Comparison of ENCODE assay signal across 8 cellular contexts in the genomic region with DNA sequence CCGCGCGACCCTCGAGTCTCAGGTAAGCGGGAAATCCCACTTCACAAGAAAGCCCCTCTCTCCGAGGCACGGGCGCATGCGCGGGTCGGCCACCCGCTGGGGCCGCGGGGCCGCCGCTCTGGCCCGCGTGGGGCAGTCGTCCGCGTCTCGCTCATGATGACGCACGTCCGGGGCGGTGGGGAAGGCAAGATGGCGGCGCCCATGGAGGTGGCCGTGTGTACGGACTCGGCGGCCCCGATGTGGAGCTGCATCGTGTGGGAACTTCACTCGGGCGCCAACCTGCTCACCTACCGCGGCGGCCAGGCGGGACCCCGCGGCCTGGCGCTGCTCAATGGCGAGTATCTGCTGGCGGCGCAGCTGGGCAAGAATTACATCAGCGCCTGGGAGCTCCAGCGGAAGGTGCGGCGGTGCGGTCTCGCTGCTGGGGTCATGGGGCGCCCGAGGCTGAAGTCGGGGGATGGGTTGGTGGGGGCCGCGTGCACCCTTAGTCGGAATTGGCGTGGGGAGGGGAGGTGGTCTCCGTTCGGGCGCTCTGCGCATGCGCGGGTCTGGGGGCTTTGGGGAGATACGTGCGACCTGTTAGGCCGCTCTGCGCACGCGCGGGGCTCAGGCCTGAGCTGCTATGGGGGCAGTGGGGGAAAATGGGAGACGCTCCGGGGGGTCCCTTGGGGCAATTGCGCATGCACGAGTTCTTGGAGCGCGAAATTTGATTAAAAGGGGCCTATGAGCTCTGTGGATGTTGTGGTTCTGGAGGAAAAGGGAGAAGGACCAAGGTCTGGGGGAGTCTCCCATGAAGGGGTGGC. TPM values are rescaled to one million over a fixed set of nuclear protein-coding genes. Genes with fewer than 3 reads are reported as not detected.
DNase-seq lines count a peak whose midpoint lies in the region; ATAC-seq and TF ChIP-seq lines count a peak whose summit lies in the region.

A gene with protein sequence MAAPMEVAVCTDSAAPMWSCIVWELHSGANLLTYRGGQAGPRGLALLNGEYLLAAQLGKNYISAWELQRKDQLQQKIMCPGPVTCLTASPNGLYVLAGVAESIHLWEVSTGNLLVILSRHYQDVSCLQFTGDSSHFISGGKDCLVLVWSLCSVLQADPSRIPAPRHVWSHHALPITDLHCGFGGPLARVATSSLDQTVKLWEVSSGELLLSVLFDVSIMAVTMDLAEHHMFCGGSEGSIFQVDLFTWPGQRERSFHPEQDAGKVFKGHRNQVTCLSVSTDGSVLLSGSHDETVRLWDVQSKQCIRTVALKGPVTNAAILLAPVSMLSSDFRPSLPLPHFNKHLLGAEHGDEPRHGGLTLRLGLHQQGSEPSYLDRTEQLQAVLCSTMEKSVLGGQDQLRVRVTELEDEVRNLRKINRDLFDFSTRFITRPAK (plus strand): TSS at position 181 of the 803 bp plus-strand sequence. CDS start 9 bp downstream, at position 190.

- intact Hi-C loops in CD4-positive, alpha-beta memory T cell (cut with micrococcal nuclease), result loop anchor here (1.0 to 5.0 kb wide), 6 partner anchors 12 to 214 kb away; a partner anchor contains a TSS
- intact Hi-C loops in IMR-90 (cut with micrococcal nuclease), result loop anchor here (5.0 kb wide), 2 partner anchors 117 to 207 kb away; no protein-coding TSS in a partner anchor
- intact Hi-C loops in PC-3 (cut with micrococcal nuclease), result no loop called here

- H3K27ac Mint-ChIP-seq in CD4-positive, alpha-beta memory T cell, result peak within 1 kb of the TSS; percentile 84 to 96 (median 90)

- peaks cover 14% of the 10 kb centered on the region for H3K79me2 ChIP-seq in PC-3 (ENCODE audit: low read length)

- CTCF ChIA-PET in CD4-positive, alpha-beta memory T cell (lab: Charles Lee; ENCODE audit: partially characterized antibody), result interaction anchor here (0.6 to 6.5 kb wide), 25 partner anchors 8 to 256 kb away, joined by 3 to 118 read pairs (median 3); a partner anchor contains a TSS
- CTCF ChIA-PET in IMR-90 (lab: Yijun Ruan, JAX) (interaction anchor here (0.6 to 1.5 kb wide), 3 partner anchors 46 to 61 kb away, joined by 3 to 9 read pairs (median 4); no protein-coding TSS in a partner anchor), PC-3 (lab: Charles Lee) (interaction anchor here (0.6 to 0.8 kb wide), 3 partner anchors 22 to 75 kb away, joined by 3 to 4 read pairs (median 3); no protein-coding TSS in a partner anchor)

- H4K5ac ChIP-seq in IMR-90 (ENCODE audit: low read depth, low read length), result peak within 1 kb of the TSS; percentile 99

- H3K4me1 Mint-ChIP-seq in CD4-positive, alpha-beta memory T cell, result peaks cover 4 to 18% (median 12%) of the 10 kb centered on the region in 4 donors
- peaks cover 11% of the 10 kb centered on the region for H3K4me1 Mint-ChIP-seq in activated T-cell treated with anti-CD3 and anti-CD28 coated beads, Interleukin-2, amount 50 U/mL, for 4 hours (ENCODE audit: low read depth)

- no peak for TF ChIP-seq RAD21 in IMR-90 (IDR thresholded peaks at IDR 0.05; ENCODE audit: low read length)

- no peaks in the 10 kb centered on the region for H3F3A ChIP-seq in PC-3 (ENCODE audit: low read length, unreplicated experiment)

- H3K4me2 ChIP-seq in IMR-90 (ENCODE audit: low read depth, low read length) (peak within 1 kb of the TSS; percentile 93), PC-3 (ENCODE audit: low read length) (peak within 1 kb of the TSS; percentile 89)

- no TSS peak for BruUV-seq in IMR-90 (replicated peaks; lab: Mats Ljungman, UMichigan)
- no TSS peak for BruUV-seq in PC-3 (replicated peaks; lab: Mats Ljungman, UMichigan)

- peak; percentile 30 for TF ChIP-seq CTCF in IMR-90 (conservative IDR thresholded peaks at IDR 0.05; ENCODE audit: low read depth, low read length)
- TF ChIP-seq CTCF in PC-3 (conservative IDR thresholded peaks at IDR 0.05; ENCODE audit: low read depth, low read length), result no peak

- H2BK15ac ChIP-seq in IMR-90 (ENCODE audit: low read depth, low read length), result peak within 1 kb of the TSS; percentile 79; the same call in 1 of the 3 replicates

- peaks cover 24% of the 10 kb centered on the region for H3K4me1 ChIP-seq in CD4-positive, alpha-beta memory T cell (ENCODE audit: insufficient read depth, low read length)
- H3K4me1 ChIP-seq in IMR-90 (ENCODE audit: control insufficient read depth, insufficient read depth, low read length) (peaks cover 13% of the 10 kb centered on the region), PC-3 (ENCODE audit: insufficient read depth, low read length) (peaks cover 8% of the 10 kb centered on the region), muscle layer of duodenum (ENCODE audit: control insufficient read depth in 1 of 2, insufficient read depth in 2 of 2, low read length in 2 of 2) (peaks cover 0 to 24% of the 10 kb centered on the region in 2 donors)

- H3K36me3 ChIP-seq in CD4-positive, alpha-beta memory T cell (ENCODE audit: insufficient read depth, low read length), result peaks cover 5% of the 10 kb centered on the region
- H3K36me3 ChIP-seq in IMR-90 (ENCODE audit: control insufficient read depth, insufficient read depth, low read length) (peaks cover 24% of the 10 kb centered on the region), PC-3 (ENCODE audit: low read depth, low read length) (no peaks in the 10 kb centered on the region), muscle layer of duodenum (ENCODE audit: control insufficient read depth in 1 of 2, insufficient read depth in 2 of 2, low read length in 2 of 2) (peaks cover 4 to 25% of the 10 kb centered on the region in 2 donors)

- POLR2A ChIA-PET in CD4-positive, alpha-beta memory T cell (lab: Charles Lee; ENCODE audit: partially characterized antibody), result interaction anchor here (0.6 to 4.4 kb wide), 36 partner anchors 11 to 291 kb away, joined by 3 to 88 read pairs (median 4); a partner anchor contains a TSS
- POLR2A ChIA-PET in IMR-90 (lab: Charles Lee; ENCODE audit: unreplicated experiment), result interaction anchor here (0.6 to 1.0 kb wide), 4 partner anchors 14 to 285 kb away, joined by 3 to 33 read pairs (median 3); a partner anchor contains a TSS
- POLR2A ChIA-PET in PC-3 (lab: Charles Lee; ENCODE audit: unreplicated experiment), result interaction anchor here (0.7 to 1.0 kb wide), 3 partner anchors 25 to 81 kb away, joined by 3 to 9 read pairs (median 5); no protein-coding TSS in a partner anchor

- peak within 1 kb of the TSS; percentile 83 for H3K23ac ChIP-seq in IMR-90 (ENCODE audit: low read depth, low read length)

- ATAC-seq in GM19467 (IDR thresholded peaks at IDR 0.05; ENCODE audit: unreplicated experiment), result peak; percentile 69
- ATAC-seq in IMR-90 (ENCODE audit: low read depth), result peak; percentile 89
- ATAC-seq in PC-3, result peak; percentile 73
- peak; percentile 93 to 96 for ATAC-seq in activated T-cell treated with anti-CD3 and anti-CD28 coated beads, Interleukin-2, amount 50 U/mL, for 4 hours
- peak; percentile 86 for ATAC-seq in esophagus mucosa

- H3K27ac ChIP-seq in CD4-positive, alpha-beta memory T cell (ENCODE audit: low read depth, low read length), result peak within 1 kb of the TSS; percentile 75
- peak within 1 kb of the TSS; percentile 96 for H3K27ac ChIP-seq in IMR-90 (ENCODE audit: insufficient read depth, low read length)
- peak within 1 kb of the TSS; percentile 70 for H3K27ac ChIP-seq in PC-3 (ENCODE audit: low read length)
- H3K27ac ChIP-seq in muscle layer of duodenum (ENCODE audit: low read length), result peak within 1 kb of the TSS; percentile 60

- peak within 1 kb of the TSS; percentile 90 for H2BK5ac ChIP-seq in IMR-90 (ENCODE audit: low read depth, low read length, poor library complexity, severe bottlenecking)

- DNase-seq in CD4-positive, alpha-beta memory T cell, result peak; percentile 79 to 87 (median 81)
- DNase-seq in IMR-90 (peak; percentile 81), PC-3 (peak; percentile 89)
- peak; percentile 85 for DNase-seq in activated T-cell treated with anti-CD3 and anti-CD28 coated beads, Interleukin-2, amount 50 U/mL, for 4 hours
- peak; percentile 85 for DNase-seq in stimulated activated CD8-positive, alpha-beta memory T cell treated with anti-CD3 and anti-CD28 coated beads, Interleukin-7, amount 100 ng/mL, for 24 hours (ENCODE audit: low read depth)

- H3K14ac ChIP-seq in IMR-90 (replicated peaks; ENCODE audit: low read depth, low read length), result peak within 1 kb of the TSS; percentile 80

- peak within 1 kb of the TSS; percentile 78 for H3K18ac ChIP-seq in IMR-90 (ENCODE audit: low read depth, low read length)

- H3K36me3 Mint-ChIP-seq in CD4-positive, alpha-beta memory T cell, result peaks cover 0 to 22% of the 10 kb centered on the region in 2 donors
- H3K36me3 Mint-ChIP-seq in activated T-cell treated with anti-CD3 and anti-CD28 coated beads, Interleukin-2, amount 50 U/mL, for 4 hours (ENCODE audit: insufficient read depth), result peaks cover 9% of the 10 kb centered on the region

- dilution Hi-C loops in IMR-90 (cut with HindIII; ENCODE audit: low sequenced_read_pairs, unreplicated experiment), result no loop called here

- 1% methylated on average over 34 of the region's 78 CpGs; no CpG with 5 or more reads in 1 of the 2 experiments for WGBS in IMR-90 (ENCODE audit: extremely low coverage in 2 of 2, insufficient read length in 1 of 2), 2 experiments

- H3K4me3 ChIP-seq in CD4-positive, alpha-beta memory T cell (ENCODE audit: low read length in 2 of 2), result peak within 1 kb of the TSS; percentile 65 to 69
- H3K4me3 ChIP-seq in IMR-90 (ENCODE audit: insufficient read depth, low read depth, low read length) (peak within 1 kb of the TSS; percentile 81), PC-3 (ENCODE audit: low read length) (peak within 1 kb of the TSS; percentile 96), muscle layer of duodenum (ENCODE audit: low read depth in 1 of 2, low read length in 2 of 2) (peak within 1 kb of the TSS; percentile 76 to 96)

- H2BK120ac ChIP-seq in IMR-90 (ENCODE audit: low read depth, low read length), result peak within 1 kb of the TSS; percentile 79

- H3K27me3 Mint-ChIP-seq in CD4-positive, alpha-beta memory T cell, result no peaks in the 10 kb centered on the region
- H3K27me3 Mint-ChIP-seq in activated T-cell treated with anti-CD3 and anti-CD28 coated beads, Interleukin-2, amount 50 U/mL, for 4 hours (ENCODE audit: low read depth), result no peaks in the 10 kb centered on the region

- H3K9me3 ChIP-seq in CD4-positive, alpha-beta memory T cell (ENCODE audit: control insufficient read depth in 1 of 2, low read length in 2 of 2), result no peaks in the 10 kb centered on the region
- H3K9me3 ChIP-seq in IMR-90 (ENCODE audit: control insufficient read depth, insufficient read depth, low read length) (no peaks in the 10 kb centered on the region), PC-3 (ENCODE audit: low read length) (no peaks in the 10 kb centered on the region), muscle layer of duodenum (ENCODE audit: control insufficient read depth in 1 of 2, low read length in 2 of 2) (no peaks in the 10 kb centered on the region)

- H2BK20ac ChIP-seq in IMR-90 (ENCODE audit: low read depth, low read length), result peak within 1 kb of the TSS; percentile 73; the same call in 1 of the 2 replicates

- no peaks in the 10 kb centered on the region for H3K9me2 ChIP-seq in PC-3 (replicated peaks; ENCODE audit: low read length)

- peak within 1 kb of the TSS; percentile 89 to 96 (median 92) for H3K4me3 Mint-ChIP-seq in CD4-positive, alpha-beta memory T cell
- peak within 1 kb of the TSS; percentile 96 for H3K4me3 Mint-ChIP-seq in activated T-cell treated with anti-CD3 and anti-CD28 coated beads, Interleukin-2, amount 50 U/mL, for 4 hours

- H4K20me1 ChIP-seq in IMR-90 (ENCODE audit: insufficient read depth, low read length) (peaks cover 7% of the 10 kb centered on the region), PC-3 (ENCODE audit: low read length) (no peaks in the 10 kb centered on the region)

- H2AFZ ChIP-seq in IMR-90 (replicated peaks; ENCODE audit: low read length, poor library complexity) (peak within 1 kb of the TSS; percentile 99), PC-3 (ENCODE audit: low read length) (peak within 1 kb of the TSS; percentile 93)

- H2AK5ac ChIP-seq in IMR-90 (ENCODE audit: low read depth, low read length), result peak within 1 kb of the TSS; percentile 88

- peak; percentile 81 for TF ChIP-seq POLR2A in IMR-90 (IDR thresholded peaks at IDR 0.05; ENCODE audit: low read depth, low read length)

- H3K27me3 ChIP-seq in CD4-positive, alpha-beta memory T cell (ENCODE audit: insufficient read depth, low read length), result no peaks in the 10 kb centered on the region
- H3K27me3 ChIP-seq in IMR-90 (ENCODE audit: control insufficient read depth, insufficient read depth, low read length) (no peaks in the 10 kb centered on the region), PC-3 (ENCODE audit: low read length) (no peaks in the 10 kb centered on the region), muscle layer of duodenum (ENCODE audit: low read depth, low read length) (no peaks in the 10 kb centered on the region)

- peak within 1 kb of the TSS; percentile 84 for H3K56ac ChIP-seq in IMR-90 (ENCODE audit: extremely low read depth, insufficient read depth, low read length)

- H4K8ac ChIP-seq in IMR-90 (ENCODE audit: low read depth in 2 of 2, low read length in 2 of 2), result peak within 1 kb of the TSS; percentile 100

- no peaks in the 10 kb centered on the region for H3K9me3 Mint-ChIP-seq in CD4-positive, alpha-beta memory T cell
- no peaks in the 10 kb centered on the region for H3K9me3 Mint-ChIP-seq in activated T-cell treated with anti-CD3 and anti-CD28 coated beads, Interleukin-2, amount 50 U/mL, for 4 hours

- peak within 1 kb of the TSS; percentile 94 for H3K4ac ChIP-seq in IMR-90 (ENCODE audit: low read depth, low read length)

- peaks cover 5 to 37% of the 10 kb centered on the region in 2 experiments for H3K79me1 ChIP-seq in IMR-90 (ENCODE audit: low read depth in 1 of 2, low read length in 2 of 2)

- H3K9ac ChIP-seq in IMR-90 (ENCODE audit: low read depth, low read length) (peak within 1 kb of the TSS; percentile 90), PC-3 (ENCODE audit: low read length) (peak within 1 kb of the TSS; percentile 89)

- H4K91ac ChIP-seq in IMR-90 (ENCODE audit: insufficient read depth, low read depth, low read length), result peak within 1 kb of the TSS; percentile 96

- H3K9me1 ChIP-seq in IMR-90 (ENCODE audit: insufficient read depth, low read length), result 0 out of 2 replicates have a peak, but pooled peaks cover 4% of the 10 kb centered on the region

- H2AK9ac ChIP-seq in IMR-90 (replicated peaks; ENCODE audit: low read depth, low read length, poor library complexity), result peak within 1 kb of the TSS; percentile 97

- in situ Hi-C loops in IMR-90 (cut with MboI; ENCODE audit: low sequenced_read_pairs), result loop anchor here (5.0 to 10.0 kb wide), 2 partner anchors 62 to 220 kb away; no protein-coding TSS in a partner anchor

RNA-seq across cellular contexts. Expression of the gene that starts here (rescaled TPM):
- total RNA-seq in CD4-positive, alpha-beta memory T cell, result 10 to 100 TPM; 53.9 to 60.3 TPM
- polyA plus RNA-seq in CD4-positive, alpha-beta memory T cell, result 10 to 100 TPM; 44.3 to 79.7 TPM
- 37.1 and 38.9 TPM in 2 replicates for total RNA-seq in IMR-90 (2012; rRNA removed)
- polyA plus RNA-seq in IMR-90 (2012; rRNA removed), result 56.9 and 74.5 TPM in 2 replicates
- 28.1 and 66.5 TPM in 2 replicates for polyA plus RNA-seq in IMR-90 (2012; cell fraction: cytosol; rRNA removed)
- polyA plus RNA-seq in IMR-90 (2012; cell fraction: nucleus; rRNA removed; ENCODE audit: low replicate concordance), result 114 and 350 TPM in 2 replicates
- 56.7 and 99.6 TPM in 2 replicates for total RNA-seq in PC-3 (2014; rRNA removed)
- 100 to 1,000 TPM; 163 to 217 (median 199) TPM for total RNA-seq in activated T-cell treated with anti-CD3 and anti-CD28 coated beads, Interleukin-2, amount 50 U/mL, for 4 hours
- 41.2 TPM for total RNA-seq in esophagus mucosa

Comparison
In these comparisons a context has a peak if more than half of its experiments do, and no peak if none do; other contexts are left out.
1. Peak in every context shown above with its lines: DNase-seq, ATAC-seq, H3K4me3 ChIP-seq and H3K27ac ChIP-seq.